Comparison of ENCODE assay signal across 1 cellular context in the genomic region with DNA sequence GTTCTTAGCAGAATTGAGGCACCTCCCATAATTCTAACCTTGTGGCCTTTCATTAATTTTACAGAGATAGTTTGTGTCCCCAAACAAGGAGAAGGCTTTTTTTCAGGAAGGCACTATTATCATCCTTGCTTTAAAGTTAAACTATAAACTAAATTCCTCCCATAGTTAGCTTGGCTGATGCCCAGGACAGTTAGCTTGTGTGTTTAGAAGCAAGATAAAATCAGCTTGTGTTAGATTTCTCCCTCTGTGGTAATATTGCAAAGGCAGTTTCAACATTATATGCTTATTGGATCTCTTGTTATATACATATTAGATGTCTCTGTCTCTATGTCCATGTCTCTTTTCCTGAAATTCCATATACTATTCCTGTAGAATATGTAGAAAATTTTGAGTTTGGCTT.
TF ChIP-seq lines count a peak whose summit lies in the region.

No MANE protein-coding gene starts in this region.

TF ChIP-seq in IMR-90, 13 proteins besides CTCF, POLR2A, EP300 and RAD21:
- TF ChIP-seq MXI1 (IDR thresholded peaks at IDR 0.05; ENCODE audit: borderline replicate concordance, low read depth, low read length) (no peak), BHLHE40 (IDR thresholded peaks at IDR 0.05; ENCODE audit: low read depth, low read length) (no peak), RCOR1 (IDR thresholded peaks at IDR 0.05; ENCODE audit: insufficient replicate concordance, low read length) (no peak), MAZ (IDR thresholded peaks at IDR 0.05; ENCODE audit: borderline replicate concordance, low read depth, low read length) (no peak), SMC3 (IDR thresholded peaks at IDR 0.05; ENCODE audit: low read depth, low read length) (no peak), FOS (IDR thresholded peaks at IDR 0.05; ENCODE audit: low read depth, low read length) (no peak), RFX5 (IDR thresholded peaks at IDR 0.05; ENCODE audit: low read depth, low read length) (no peak), MAFK (IDR thresholded peaks at IDR 0.05; ENCODE audit: low read depth, low read length) (no peak), CEBPB (IDR thresholded peaks at IDR 0.05; ENCODE audit: low read depth, low read length) (no peak), CHD1 (IDR thresholded peaks at IDR 0.05; ENCODE audit: low read depth, low read length) (no peak), NFE2L2 (IDR thresholded peaks at IDR 0.05; ENCODE audit: low read depth, low read length) (no peak)
- TF ChIP-seq, protein P1, sequence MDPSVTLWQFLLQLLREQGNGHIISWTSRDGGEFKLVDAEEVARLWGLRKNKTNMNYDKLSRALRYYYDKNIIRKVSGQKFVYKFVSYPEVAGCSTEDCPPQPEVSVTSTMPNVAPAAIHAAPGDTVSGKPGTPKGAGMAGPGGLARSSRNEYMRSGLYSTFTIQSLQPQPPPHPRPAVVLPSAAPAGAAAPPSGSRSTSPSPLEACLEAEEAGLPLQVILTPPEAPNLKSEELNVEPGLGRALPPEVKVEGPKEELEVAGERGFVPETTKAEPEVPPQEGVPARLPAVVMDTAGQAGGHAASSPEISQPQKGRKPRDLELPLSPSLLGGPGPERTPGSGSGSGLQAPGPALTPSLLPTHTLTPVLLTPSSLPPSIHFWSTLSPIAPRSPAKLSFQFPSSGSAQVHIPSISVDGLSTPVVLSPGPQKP (IDR thresholded peaks at IDR 0.05; ENCODE audit: borderline replicate concordance, low read depth, low read length) = no peak
- TF ChIP-seq, protein P2, sequence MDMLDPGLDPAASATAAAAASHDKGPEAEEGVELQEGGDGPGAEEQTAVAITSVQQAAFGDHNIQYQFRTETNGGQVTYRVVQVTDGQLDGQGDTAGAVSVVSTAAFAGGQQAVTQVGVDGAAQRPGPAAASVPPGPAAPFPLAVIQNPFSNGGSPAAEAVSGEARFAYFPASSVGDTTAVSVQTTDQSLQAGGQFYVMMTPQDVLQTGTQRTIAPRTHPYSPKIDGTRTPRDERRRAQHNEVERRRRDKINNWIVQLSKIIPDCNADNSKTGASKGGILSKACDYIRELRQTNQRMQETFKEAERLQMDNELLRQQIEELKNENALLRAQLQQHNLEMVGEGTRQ (IDR thresholded peaks at IDR 0.05; ENCODE audit: low read depth, low read length) = no peak
